ENCODE assay signal across 9 cellular contexts in the genomic region with DNA sequence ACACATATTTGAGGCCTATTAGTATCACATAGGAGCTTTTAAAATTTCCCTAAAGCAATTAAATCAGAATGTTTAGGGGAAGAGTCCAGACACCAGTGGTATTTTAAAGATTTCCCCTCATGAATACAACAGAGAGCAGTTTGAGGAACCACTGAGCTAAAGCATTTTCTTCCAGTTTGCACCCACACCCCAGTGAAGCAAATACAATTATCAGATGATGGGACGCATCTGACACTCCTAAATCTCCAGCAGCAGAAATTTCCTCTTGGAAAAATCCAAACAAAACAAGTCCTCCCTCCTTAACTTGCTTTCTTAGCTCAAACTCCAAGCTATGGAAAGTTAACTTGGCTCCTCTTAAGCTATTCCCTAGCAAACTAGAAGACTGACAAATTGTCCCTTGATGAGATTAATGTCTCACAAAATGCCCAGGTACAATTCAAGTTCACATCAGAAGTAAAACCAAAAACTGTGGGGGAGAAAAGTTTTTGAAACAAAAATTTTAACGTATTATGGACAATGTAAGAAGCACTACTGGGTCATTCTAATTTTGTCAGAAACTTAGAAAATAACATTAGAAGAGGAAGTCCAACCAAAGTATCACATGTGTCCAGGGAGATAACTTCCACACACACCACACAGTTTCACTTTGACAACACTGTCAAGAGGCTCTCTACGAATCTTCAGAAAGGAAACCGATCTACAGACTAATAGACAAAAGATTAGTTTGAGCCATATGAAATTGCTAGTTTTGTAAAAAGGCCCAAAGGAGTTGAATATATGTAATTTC.
DNase-seq lines count a peak whose midpoint lies in the region; ATAC-seq, FAIRE-seq and TF ChIP-seq lines count a peak whose summit lies in the region.
"Had no signal": no experiment of that assay in that cellular context is flagged by ENCODE, and none has a peak within 500 bp of the region (broad histone marks: within the 10 kb centered on the region; RNA-seq: fewer than 3 reads in every experiment).

No MANE protein-coding gene starts in this region.

- H3K79me2 ChIP-seq in hepatocyte = no peaks in the 10 kb centered on the region

- WGBS in esophagus squamous epithelium, 2 donors = 38 to 59% methylated on average over 4 of the region's 4 CpGs
- WGBS in hepatocyte (ENCODE audit: low lambda C conversion rate, missing lambda C conversion rate) = 69% methylated on average over 4 of the region's 4 CpGs

- H3K36me3 ChIP-seq in esophagus squamous epithelium (no peaks in the 10 kb centered on the region), hepatocyte (replicated peaks; ENCODE audit: insufficient read depth, low read depth) (no peaks in the 10 kb centered on the region)

- intact Hi-C loops in esophagus squamous epithelium (cut with DNase I) (no loop called here), posterior cingulate gyrus (cut with DNase I) (no loop called here)

- no peak for TF ChIP-seq POLR2A in esophagus squamous epithelium (IDR thresholded peaks at IDR 0.05)

- no peaks in the 10 kb centered on the region for H3K9me3 ChIP-seq in esophagus squamous epithelium
- H3K9me3 ChIP-seq in hepatocyte (ENCODE audit: low read depth) = no peaks in the 10 kb centered on the region
- H3K9me3 ChIP-seq: SK-N-SH had no signal

- H3K4me3 ChIP-seq in esophagus squamous epithelium (no peak overlapping the region), hepatocyte (no peak overlapping the region)

- H3K9me2 ChIP-seq in hepatocyte (replicated peaks; ENCODE audit: insufficient read depth) = no peaks in the 10 kb centered on the region
- H3K9me2 ChIP-seq: SK-N-SH had no signal

- no peak overlapping the region for H3K4me2 ChIP-seq in hepatocyte
- H3K4me2 ChIP-seq: SK-N-SH had no signal

- peak; percentile 25 for FAIRE-seq in D721Med (lab: Jason Lieb, UNC)

- TF ChIP-seq CTCF in D721Med (IDR thresholded peaks at IDR 0.05; ENCODE audit: insufficient read depth, missing control alignments) = no peak
- TF ChIP-seq CTCF in esophagus squamous epithelium (IDR thresholded peaks at IDR 0.05) = no peak
- TF ChIP-seq CTCF in hepatocyte (IDR thresholded peaks at IDR 0.05; ENCODE audit: poor library complexity) = no peak

- H3K4me1 ChIP-seq in esophagus squamous epithelium (peaks cover 0 to 28% (median 7%) of the 10 kb centered on the region in 3 donors), hepatocyte (ENCODE audit: insufficient read depth) (no peaks in the 10 kb centered on the region)

- no peak for DNase-seq in D721Med (ENCODE audit: insufficient read length, low spot score)
- no peak for DNase-seq in esophagus squamous epithelium (lab: John Stamatoyannopoulos, UW)
- no peak for DNase-seq in posterior cingulate gyrus
- no peak for DNase-seq in activated T-cell treated with anti-CD3 and anti-CD28 coated beads, Interleukin-2, amount 50 U/mL, for 1 hour
- no peak for DNase-seq in hepatocyte (ENCODE audit: low spot score)
- no peak for DNase-seq in COR-L47 (lab: John Stamatoyannopoulos, UW)
- DNase-seq: SK-N-SH had no signal

- H2AFZ ChIP-seq in hepatocyte = no peak overlapping the region

- peak; percentile 80 for ATAC-seq in GM21367 (IDR thresholded peaks at IDR 0.05; ENCODE audit: unreplicated experiment)
- ATAC-seq in HG03469 (IDR thresholded peaks at IDR 0.05; ENCODE audit: unreplicated experiment) = peak; percentile 87

- H3K27me3 ChIP-seq in esophagus squamous epithelium = no peaks in the 10 kb centered on the region
- no peaks in the 10 kb centered on the region for H3K27me3 ChIP-seq in hepatocyte

- H4K20me1 ChIP-seq in hepatocyte (ENCODE audit: insufficient read depth, poor library complexity, severe bottlenecking) = no peaks in the 10 kb centered on the region

- H3K27ac ChIP-seq in esophagus squamous epithelium = peak overlapping the region in 3 of 4 donors; percentile 24 to 52 (median 48)
- H3K27ac ChIP-seq in hepatocyte = no peak overlapping the region
